15 cellular contexts compared by ENCODE assay signal in the genomic region with DNA sequence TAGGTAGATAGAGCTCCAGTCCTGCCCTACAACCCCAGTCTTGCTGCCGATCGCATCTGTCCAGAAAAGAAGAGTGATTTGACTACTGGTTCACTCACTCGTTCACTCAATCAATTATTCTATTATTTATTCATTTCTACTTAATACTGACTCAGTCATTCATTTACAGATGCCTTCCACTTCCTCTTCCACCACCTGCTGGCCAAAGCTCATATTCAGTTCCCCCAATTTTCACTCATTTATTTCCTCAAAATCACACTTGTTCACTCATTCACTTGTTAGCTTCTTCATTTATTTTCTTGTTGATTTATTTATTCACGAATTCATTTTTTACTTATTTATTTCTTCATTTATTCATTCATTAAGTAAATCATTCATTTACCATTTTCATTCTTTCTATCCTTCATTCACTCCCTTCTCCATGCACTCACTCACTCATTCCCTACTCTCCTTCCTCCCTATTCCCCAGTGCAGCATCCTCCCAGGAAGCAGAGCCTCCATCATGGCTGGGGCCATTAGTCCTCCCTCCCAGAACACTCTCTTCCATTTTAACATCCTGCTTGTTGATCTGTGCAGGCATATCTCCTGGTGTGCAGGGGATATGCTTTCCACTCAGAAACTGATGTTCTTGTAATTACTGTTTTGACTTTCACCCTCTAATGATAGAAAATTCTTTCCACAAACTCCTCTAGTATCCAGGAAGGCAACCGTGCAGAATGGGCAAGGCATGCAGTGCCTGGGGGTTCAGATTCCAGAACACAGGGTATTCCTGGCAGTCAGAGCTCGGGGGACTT.
DNase-seq lines count a peak whose midpoint lies in the region; ATAC-seq and TF ChIP-seq lines count a peak whose summit lies in the region.
"Had no signal": no experiment of that assay in that cellular context is flagged by ENCODE, and none has a peak within 500 bp of the region (broad histone marks: within the 10 kb centered on the region; RNA-seq: fewer than 3 reads in every experiment).

No MANE protein-coding gene starts in this region.

- H4K20me1 ChIP-seq in GM23338 (replicated peaks; ENCODE audit: insufficient read depth), result no peaks in the 10 kb centered on the region

- H3K4me3 ChIP-seq in GM23338 (no peak overlapping the region), body of pancreas (no peak overlapping the region), mesenchymal stem cell (ENCODE audit: insufficient read depth in 1 of 2, low read depth in 1 of 2, low read length in 2 of 2) (no peak overlapping the region)
- H3K4me3 ChIP-seq: suprapubic skin had no signal

- H2AK5ac ChIP-seq in mesenchymal stem cell (ENCODE audit: low read length, severe bottlenecking), result peak overlapping the region; percentile 8

- H3K9me3 ChIP-seq in body of pancreas, result no peaks in the 10 kb centered on the region
- no peaks in the 10 kb centered on the region for H3K9me3 ChIP-seq in mesenchymal stem cell (ENCODE audit: control insufficient read depth, low read length)
- H3K9me3 ChIP-seq: suprapubic skin had no signal

- H3K18ac ChIP-seq in mesenchymal stem cell (ENCODE audit: low read depth in 1 of 2, low read length in 2 of 2), result no peak overlapping the region

- WGBS in body of pancreas, 2 donors, result 47 to 49% methylated on average over 6 of the region's 6 CpGs
- WGBS in mesenchymal stem cell, result 81% methylated on average over 6 of the region's 6 CpGs

- intact Hi-C loops in body of pancreas (cut with DNase I), result no loop called here
- intact Hi-C loops in sciatic nerve (cut with DNase I), result no loop called here

- no peak overlapping the region for H2BK12ac ChIP-seq in mesenchymal stem cell (ENCODE audit: low read length in 2 of 2)

- no peak overlapping the region for H2BK120ac ChIP-seq in mesenchymal stem cell (ENCODE audit: low read depth, low read length)

- H3K4ac ChIP-seq in mesenchymal stem cell (ENCODE audit: low read depth in 1 of 2, low read length in 2 of 2), result no peak overlapping the region

- peaks cover 3% of the 10 kb centered on the region; the same call in 2 of the 3 replicates for H3K4me1 Mint-ChIP-seq in GM23338
- H3K4me1 Mint-ChIP-seq: activated naive CD8-positive, alpha-beta T cell treated with anti-CD3 and anti-CD28 coated beads, Interleukin-2, amount 10 ng/mL, durations not matched to agents 7 days and 5 days; B cell had no signal

- peaks cover 2% of the 10 kb centered on the region; the same call in 1 of the 2 replicates for H3K9me2 ChIP-seq in GM23338 (ENCODE audit: insufficient read depth)

- no peak overlapping the region for H2AFZ ChIP-seq in GM23338
- no peak overlapping the region for H2AFZ ChIP-seq in mesenchymal stem cell (ENCODE audit: low read depth, low read length)

- H3F3A ChIP-seq in GM23338 (replicated peaks; ENCODE audit: low read depth), result no peaks in the 10 kb centered on the region

- no peak overlapping the region for H4K8ac ChIP-seq in mesenchymal stem cell (ENCODE audit: low read length)

- TF ChIP-seq CTCF in AG09319 (IDR thresholded peaks at IDR 0.05; ENCODE audit: low read depth, low read length) (peak; percentile 13), GM23338 (conservative IDR thresholded peaks at IDR 0.05; ENCODE audit: low read depth in 2 of 2) (peak; percentile 19 to 41; a peak in 3 of 4 replicates), body of pancreas (IDR thresholded peaks at IDR 0.05) (peak in 6 of 7 experiments; percentile 6 to 49 (median 28))

- H2BK5ac ChIP-seq in mesenchymal stem cell (ENCODE audit: low read depth, low read length, poor library complexity, severe bottlenecking), result no peak overlapping the region

- no peak for TF ChIP-seq POLR2A in body of pancreas (IDR thresholded peaks at IDR 0.05)

- H3K9ac ChIP-seq in mesenchymal stem cell (ENCODE audit: low read length), result no peak overlapping the region

- no peak overlapping the region for H3K27ac ChIP-seq in GM23338 (ENCODE audit: low read depth)
- H3K27ac ChIP-seq in body of pancreas, result no peak overlapping the region
- H3K27ac ChIP-seq in mesenchymal stem cell (ENCODE audit: low read length, poor library complexity, severe bottlenecking), result no peak overlapping the region
- H3K27ac ChIP-seq: suprapubic skin had no signal

- ATAC-seq in GM23338 (no peak), body of pancreas (no peak), sciatic nerve (no peak)

- no peaks in the 10 kb centered on the region for H3K79me1 ChIP-seq in mesenchymal stem cell (replicated peaks; ENCODE audit: low read length, poor library complexity, severe bottlenecking)

- no peaks in the 10 kb centered on the region for H3K36me3 Mint-ChIP-seq in GM23338 (ENCODE audit: low read depth)
- H3K36me3 Mint-ChIP-seq: activated naive CD8-positive, alpha-beta T cell treated with anti-CD3 and anti-CD28 coated beads, Interleukin-2, amount 10 ng/mL, durations not matched to agents 7 days and 5 days had no signal

- no peaks in the 10 kb centered on the region; the same call in 2 of the 3 replicates for H3K9me3 Mint-ChIP-seq in GM23338
- H3K9me3 Mint-ChIP-seq: activated naive CD8-positive, alpha-beta T cell treated with anti-CD3 and anti-CD28 coated beads, Interleukin-2, amount 10 ng/mL, durations not matched to agents 7 days and 5 days; dendritic cell treated with granulocyte-macrophage colony-stimulating factor and Interleukin-4, amounts not matched to agents 40 ng/mL and 50 ng/mL, for 4 days had no signal

- no peak overlapping the region for H3K4me3 Mint-ChIP-seq in GM23338
- H3K4me3 Mint-ChIP-seq: activated naive CD8-positive, alpha-beta T cell treated with anti-CD3 and anti-CD28 coated beads, Interleukin-2, amount 10 ng/mL, durations not matched to agents 7 days and 5 days; B cell; dendritic cell treated with granulocyte-macrophage colony-stimulating factor and Interleukin-4, amounts not matched to agents 40 ng/mL and 50 ng/mL, for 4 days had no signal

- no peak overlapping the region for H4K91ac ChIP-seq in mesenchymal stem cell (ENCODE audit: low read length)

- no peak overlapping the region for H2BK15ac ChIP-seq in mesenchymal stem cell (ENCODE audit: low read depth, poor library complexity, severe bottlenecking)

- DNase-seq in AG09319 (ENCODE audit: extremely low read depth, low read depth) (no peak), GM23338 (ENCODE audit: low spot score) (no peak), body of pancreas (no peak), mesenchymal stem cell (no peak), NCI-H1417 (lab: John Stamatoyannopoulos, UW) (no peak), NCI-H2081 treated with DMSO at 0.1 percent for 48 hours (lab: John Stamatoyannopoulos, UW) (no peak), sciatic nerve (ENCODE audit: low spot score) (no peak), NCI-H82 (lab: John Stamatoyannopoulos, UW) (no peak)
- DNase-seq: activated naive CD8-positive, alpha-beta T cell treated with anti-CD3 and anti-CD28 coated beads, Interleukin-2, amount 10 ng/mL, durations not matched to agents 7 days and 5 days; activated T-cell treated with anti-CD3 and anti-CD28 coated beads for 4 hours; NCI-H1436; T-helper 2 cell had no signal

- no peak overlapping the region for H3K23ac ChIP-seq in mesenchymal stem cell (ENCODE audit: low read length in 2 of 2)

- no peaks in the 10 kb centered on the region for H3K79me2 ChIP-seq in GM23338 (replicated peaks; ENCODE audit: insufficient read depth)

- H3K4me2 ChIP-seq in GM23338, result no peak overlapping the region
- no peak overlapping the region for H3K4me2 ChIP-seq in mesenchymal stem cell (ENCODE audit: low read length, poor library complexity, severe bottlenecking)

- peaks cover 3% of the 10 kb centered on the region for H3K27me3 Mint-ChIP-seq in GM23338 (ENCODE audit: insufficient read depth, low read depth, poor library complexity)
- H3K27me3 Mint-ChIP-seq: activated naive CD8-positive, alpha-beta T cell treated with anti-CD3 and anti-CD28 coated beads, Interleukin-2, amount 10 ng/mL, durations not matched to agents 7 days and 5 days had no signal

- no peaks in the 10 kb centered on the region for H3K27me3 ChIP-seq in GM23338 (ENCODE audit: insufficient read depth)
- H3K27me3 ChIP-seq in body of pancreas, result no peaks in the 10 kb centered on the region
- H3K27me3 ChIP-seq in mesenchymal stem cell (ENCODE audit: control insufficient read depth in 1 of 2, insufficient read depth in 1 of 2, low read length in 2 of 2), result no peaks in the 10 kb centered on the region
- H3K27me3 ChIP-seq: suprapubic skin had no signal

- H3K14ac ChIP-seq in mesenchymal stem cell (ENCODE audit: low read length in 2 of 2), result no peak overlapping the region

- H3K27ac Mint-ChIP-seq in GM23338, result no peak overlapping the region
- H3K27ac Mint-ChIP-seq: activated naive CD8-positive, alpha-beta T cell treated with anti-CD3 and anti-CD28 coated beads, Interleukin-2, amount 10 ng/mL, durations not matched to agents 7 days and 5 days; B cell; dendritic cell treated with granulocyte-macrophage colony-stimulating factor and Interleukin-4, amounts not matched to agents 40 ng/mL and 50 ng/mL, for 4 days had no signal

- H3K36me3 ChIP-seq in GM23338 (ENCODE audit: insufficient read depth), result no peaks in the 10 kb centered on the region
- H3K36me3 ChIP-seq in body of pancreas (replicated peaks in 1 of 2; ENCODE audit: insufficient read depth in 1 of 2, low read depth in 2 of 2), result no peaks in the 10 kb centered on the region
- no peaks in the 10 kb centered on the region for H3K36me3 ChIP-seq in mesenchymal stem cell (ENCODE audit: control insufficient read depth in 1 of 2, insufficient read depth in 2 of 2, low read depth in 1 of 2, low read length in 2 of 2)
- H3K36me3 ChIP-seq: suprapubic skin had no signal

- no peaks in the 10 kb centered on the region for H3K4me1 ChIP-seq in GM23338 (ENCODE audit: insufficient read depth)
- no peaks in the 10 kb centered on the region for H3K4me1 ChIP-seq in body of pancreas
- peaks cover 3% of the 10 kb centered on the region for H3K4me1 ChIP-seq in mesenchymal stem cell (ENCODE audit: control insufficient read depth, insufficient read depth, low read depth, low read length)
- H3K4me1 ChIP-seq: suprapubic skin had no signal

TF ChIP-seq in GM23338, 12 proteins besides CTCF, POLR2A, EP300 and RAD21 (continues in another document):
- TF ChIP-seq CREB1 (CRISPR knock-in tag; IDR thresholded peaks at IDR 0.05; ENCODE audit: low read depth) (no peak), EZH2 (IDR thresholded peaks at IDR 0.05; ENCODE audit: low read depth, unreplicated experiment) (no peak)
